ENCODE assay signal across 10 cellular contexts in the genomic region with DNA sequence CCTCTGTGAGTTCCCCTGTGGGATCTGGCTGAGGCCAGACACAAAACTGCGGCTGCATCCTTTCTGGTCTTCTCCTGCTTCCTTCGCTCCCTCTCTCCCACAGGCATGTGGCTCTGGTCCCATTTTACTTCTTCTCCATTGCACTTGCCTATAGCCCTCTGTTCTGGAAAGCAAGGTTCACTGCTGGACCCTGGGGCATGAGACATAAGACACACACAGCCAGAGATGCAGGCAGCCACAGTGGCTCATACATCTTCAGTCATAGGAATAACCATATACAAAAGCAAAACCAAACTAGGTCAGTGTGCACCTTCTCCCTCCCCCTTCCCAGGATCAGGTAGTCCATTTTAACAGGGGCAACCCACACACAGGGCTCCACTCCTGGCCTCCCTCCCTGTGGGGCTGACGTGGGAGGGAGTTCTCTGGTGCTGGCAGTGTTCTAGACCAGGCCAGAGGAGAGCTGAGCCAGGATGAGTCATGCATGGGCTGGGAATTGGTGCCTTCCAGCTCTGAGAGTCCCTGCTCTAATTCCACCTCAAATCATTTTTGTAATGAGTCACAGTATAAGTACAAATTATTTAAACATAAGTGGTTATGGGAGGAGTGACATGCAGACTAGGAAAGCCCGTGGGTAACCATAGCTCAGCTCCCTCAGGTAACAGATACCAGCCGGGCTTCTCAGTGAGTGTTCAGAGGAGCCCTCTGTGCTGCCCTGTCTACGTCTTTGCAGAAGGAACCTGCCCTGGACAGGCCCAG. TPM values are rescaled to one million over a fixed set of nuclear protein-coding genes. Genes with fewer than 3 reads are reported as not detected.
A peak's percentile ranks its signal among the peaks of the same experiment; 100 is the strongest.
DNase-seq lines count a peak whose midpoint lies in the region; ATAC-seq and TF ChIP-seq lines count a peak whose summit lies in the region.
"Had no signal": no experiment of that assay in that cellular context is flagged by ENCODE, and none has a peak within 500 bp of the region (broad histone marks: within the 10 kb centered on the region; RNA-seq: fewer than 3 reads in every experiment).

No MANE protein-coding gene starts in this region.

- peak; percentile 81 for DNase-seq in Caki2 (ENCODE audit: low read depth)
- peak; percentile 48 for DNase-seq in RKO (ENCODE audit: low spot score)
- DNase-seq in fibroblast of the aortic adventitia (ENCODE audit: low read depth): peak; percentile 91
- peak; percentile 65 to 71 for DNase-seq in psoas muscle
- DNase-seq in NCI-H146 treated with DMSO at 0.1 percent for 48 hours (lab: John Stamatoyannopoulos, UW; ENCODE audit: unreplicated experiment): no peak
- no peak for DNase-seq in HuH-7 (ENCODE audit: low spot score)
- DNase-seq: central memory CD4-positive, alpha-beta T cell; NCI-H526 had no signal

- intact Hi-C loops in psoas muscle (cut with DNase I): no loop called here

- H3K4me3 ChIP-seq in fibroblast of the aortic adventitia (ENCODE audit: low read depth, low read length) (no peak overlapping the region), psoas muscle (no peak overlapping the region)

- no peaks in the 10 kb centered on the region for H3K9me3 ChIP-seq in psoas muscle

- no peaks in the 10 kb centered on the region for H3K4me1 ChIP-seq in psoas muscle

- H3K27ac ChIP-seq in psoas muscle: no peak overlapping the region

- H3K27me3 ChIP-seq in psoas muscle (ENCODE audit: insufficient read depth in 3 of 3, low read length in 2 of 3): no peaks in the 10 kb centered on the region

- WGBS in psoas muscle, 3 donors: 54 to 60% (median 58%) methylated on average over 6 of the region's 6 CpGs

- TF ChIP-seq CTCF in fibroblast of the aortic adventitia (IDR thresholded peaks at IDR 0.05; ENCODE audit: insufficient read depth, low read length) (no peak), psoas muscle (IDR thresholded peaks at IDR 0.05) (no peak)

- no peaks in the 10 kb centered on the region for H3K36me3 ChIP-seq in psoas muscle (ENCODE audit: insufficient read depth in 1 of 2, low read depth in 1 of 2)

- in situ Hi-C loops in Caki2 (cut with HindIII; ENCODE audit: low pct_unique_long_range_greater_than_20kb, low sequenced_read_pairs): no loop called here

- ATAC-seq in psoas muscle (peak; percentile 81 to 94 (median 85)), GM18868 (IDR thresholded peaks at IDR 0.05; ENCODE audit: unreplicated experiment) (no peak), HG02588 (IDR thresholded peaks at IDR 0.05; ENCODE audit: unreplicated experiment) (no peak)

RNA-seq across cellular contexts. Expression of a gene that starts 58.0 kb away (rescaled TPM):
- total RNA-seq in Caki2 (2014; rRNA removed; shearing (Covaris generic); ENCODE audit: low replicate concordance): 2.4 and 2.5 TPM in 2 replicates
- 0.18 TPM in 1 of 2 replicates, not detected in the other for total RNA-seq in fibroblast of the aortic adventitia (ENCODE audit: low replicate concordance)
- not detected for total RNA-seq in psoas muscle
- polyA plus RNA-seq in psoas muscle: under 1 TPM in 1 of 3 donors, not detected in 2; 0.01 TPM

Comparison
In these comparisons a context has a peak if more than half of its experiments do, and no peak if none do; other contexts are left out.
1. DNase-seq: peak in Caki2 (single experiment), RKO (single experiment), fibroblast of the aortic adventitia (single experiment) and psoas muscle (2 of 2); none in NCI-H146 treated with DMSO at 0.1 percent for 48 hours (single experiment) and HuH-7 (single experiment).
2. ATAC-seq: peak in psoas muscle (4 of 4); none in GM18868 (single experiment) and HG02588 (single experiment).